ENCODE assay signal across 15 cellular contexts in genomic region chr1:34736711-34737110, GRCh38.
"Had no signal": no experiment of that assay in that cellular context is flagged by ENCODE, and none has a peak within 500 bp of the region (broad histone marks: within the 10 kb centered on the region; RNA-seq: fewer than 3 reads in every experiment).

No MANE protein-coding gene starts in this region.

- DNase-seq: activated CD4-positive, alpha-beta T cell treated with anti-CD3 and anti-CD28 coated beads for 48 hours; activated CD4-positive, CD25-positive, alpha-beta regulatory T cell; activated CD8-positive, alpha-beta T cell treated with anti-CD3 and anti-CD28 coated beads for 36 hours; activated naive CD4-positive, alpha-beta T cell; activated naive CD8-positive, alpha-beta T cell treated with anti-CD3 and anti-CD28 coated beads, Interleukin-2, amount 10 ng/mL, durations not matched to agents 7 days and 5 days; activated T-cell treated with anti-CD3 and anti-CD28 coated beads, Interleukin-2, amount 50 U/mL, for 1 hour; body of pancreas; foreskin fibroblast; hippocampal formation; left cardiac atrium; sigmoid colon; stimulated activated CD4-positive, alpha-beta T cell treated with anti-CD3 and anti-CD28 coated beads, Interleukin-4, amount 100 ng/mL, for 24 hours; stomach had no signal

- ATAC-seq: activated CD8-positive, alpha-beta T cell treated with anti-CD3 and anti-CD28 coated beads for 36 hours; activated T-helper 17 cell treated with anti-CD3 and anti-CD28 coated beads, Interleukin-2, amount 50 U/mL, for 72 hours; body of pancreas; left cardiac atrium; stimulated activated effector memory CD8-positive, alpha-beta T cell treated with anti-CD3 and anti-CD28 coated beads, Interleukin-12 subunit alpha, Interleukin-12 subunit beta, amount 100 ng/mL, for 72 hours had no signal
